In genomic region chr1:206693592-206693991, GRCh38 we compare ENCODE assay signal across 1 cellular context.
TF ChIP-seq lines count a peak whose summit lies in the region.

No MANE protein-coding gene starts in this region.

TF ChIP-seq in SK-N-SH treated with all-trans-retinoic acid at 6 μM for 48 hours, 23 proteins besides CTCF, POLR2A, EP300 and RAD21 (continued from another document):
- TF ChIP-seq PATZ1 (CRISPR knock-in tag; IDR thresholded peaks at IDR 0.05; ENCODE audit: borderline replicate concordance) (no peak), ZFP3 (CRISPR knock-in tag; IDR thresholded peaks at IDR 0.05) (no peak), PPARA (CRISPR knock-in tag; IDR thresholded peaks at IDR 0.05; ENCODE audit: borderline replicate concordance) (no peak), ZNF8 (CRISPR knock-in tag; IDR thresholded peaks at IDR 0.05) (no peak), GLIS3 (CRISPR knock-in tag; IDR thresholded peaks at IDR 0.05) (no peak)
